In the genomic region with DNA sequence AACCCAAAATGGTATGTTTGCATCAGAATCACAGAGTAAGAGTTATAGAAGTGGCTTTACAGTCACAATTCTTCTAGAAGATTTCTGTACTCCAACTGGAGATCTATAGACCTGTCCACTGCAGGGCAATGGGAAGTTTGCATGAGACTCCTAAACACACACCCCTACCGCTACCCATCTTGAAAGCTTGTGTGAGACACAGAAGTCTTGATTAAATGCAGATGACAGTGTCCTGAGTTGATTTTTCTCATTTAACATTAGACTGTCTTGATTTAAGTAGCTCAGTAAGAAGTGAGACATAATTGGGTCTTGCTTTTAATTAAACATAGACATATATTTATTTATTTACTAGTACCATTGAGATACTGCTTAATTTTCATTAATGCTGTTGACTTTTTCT, we compare ENCODE assay signal across 21 cellular contexts. TPM values are rescaled to one million over a fixed set of nuclear protein-coding genes. Genes with fewer than 3 reads are reported as not detected.
DNase-seq lines count a peak whose midpoint lies in the region; ATAC-seq and TF ChIP-seq lines count a peak whose summit lies in the region.
"Had no signal": no experiment of that assay in that cellular context is flagged by ENCODE, and none has a peak within 500 bp of the region (broad histone marks: within the 10 kb centered on the region; RNA-seq: fewer than 3 reads in every experiment).

No MANE protein-coding gene starts in this region.

- TF ChIP-seq POLR2A in upper lobe of left lung (IDR thresholded peaks at IDR 0.05): no peak

- no peak for TF ChIP-seq CTCF in CD8-positive, alpha-beta T cell (IDR thresholded peaks at IDR 0.05)
- TF ChIP-seq CTCF in upper lobe of left lung (IDR thresholded peaks at IDR 0.05): no peak

- H3K4me1 Mint-ChIP-seq in CD8-positive, alpha-beta T cell (ENCODE audit: low read depth): peaks cover 20% of the 10 kb centered on the region
- peaks cover 4% of the 10 kb centered on the region for H3K4me1 Mint-ChIP-seq in activated T-helper 17 cell treated with anti-CD3 and anti-CD28 coated beads, Interleukin-2, amount 50 U/mL, for 72 hours
- peaks cover 29% of the 10 kb centered on the region for H3K4me1 Mint-ChIP-seq in memory B cell

- ATAC-seq in CD8-positive, alpha-beta T cell: no peak
- no peak for ATAC-seq in activated T-helper 17 cell treated with anti-CD3 and anti-CD28 coated beads, Interleukin-2, amount 50 U/mL, for 72 hours (replicated peaks)
- ATAC-seq in memory B cell (ENCODE audit: low read depth) (no peak), upper lobe of left lung (ENCODE audit: low FRiP score in 2 of 2) (no peak), GM18868 (IDR thresholded peaks at IDR 0.05; ENCODE audit: unreplicated experiment) (no peak)
- ATAC-seq: activated CD8-positive, alpha-beta T cell treated with anti-CD3 and anti-CD28 coated beads, Interleukin-2, amount 10 ng/mL, durations not matched to agents 7 days and 5 days; psoas muscle had no signal

- peak overlapping the region; percentile 86 for H3K27ac Mint-ChIP-seq in CD8-positive, alpha-beta T cell
- H3K27ac Mint-ChIP-seq in activated T-helper 17 cell treated with anti-CD3 and anti-CD28 coated beads, Interleukin-2, amount 50 U/mL, for 72 hours: peak overlapping the region; percentile 31
- H3K27ac Mint-ChIP-seq in memory B cell: peak overlapping the region; percentile 88

- 93 to 100% methylated on average over 1 of the region's 1 CpG for WGBS in upper lobe of left lung, 2 donors

- no peaks in the 10 kb centered on the region for H3K9me3 ChIP-seq in CD8-positive, alpha-beta T cell (ENCODE audit: low read length)
- no peaks in the 10 kb centered on the region for H3K9me3 ChIP-seq in upper lobe of left lung
- H3K9me3 ChIP-seq: psoas muscle had no signal

- no peak for TF ChIP-seq EP300 in upper lobe of left lung (IDR thresholded peaks at IDR 0.05)

- H3K4me3 Mint-ChIP-seq in CD8-positive, alpha-beta T cell: no peak overlapping the region
- H3K4me3 Mint-ChIP-seq in activated T-helper 17 cell treated with anti-CD3 and anti-CD28 coated beads, Interleukin-2, amount 50 U/mL, for 72 hours: no peak overlapping the region
- no peak overlapping the region for H3K4me3 Mint-ChIP-seq in memory B cell
- H3K4me3 Mint-ChIP-seq: activated CD8-positive, alpha-beta T cell treated with anti-CD3 and anti-CD28 coated beads, Interleukin-2, amount 10 ng/mL, durations not matched to agents 7 days and 5 days had no signal

- no peaks in the 10 kb centered on the region for H3K27me3 ChIP-seq in CD8-positive, alpha-beta T cell (ENCODE audit: insufficient read depth, low read length)
- no peaks in the 10 kb centered on the region for H3K27me3 ChIP-seq in upper lobe of left lung

- intact Hi-C loops in CD8-positive, alpha-beta T cell (cut with DNase I, micrococcal nuclease): no loop called here

- CTCF ChIA-PET in CD8-positive, alpha-beta T cell (lab: Charles Lee): no interaction called here

- H3K9me3 Mint-ChIP-seq in CD8-positive, alpha-beta T cell: no peaks in the 10 kb centered on the region
- H3K9me3 Mint-ChIP-seq in activated T-helper 17 cell treated with anti-CD3 and anti-CD28 coated beads, Interleukin-2, amount 50 U/mL, for 72 hours: no peaks in the 10 kb centered on the region
- H3K9me3 Mint-ChIP-seq in memory B cell: no peaks in the 10 kb centered on the region

- H3K4me1 ChIP-seq in CD8-positive, alpha-beta T cell (ENCODE audit: insufficient read depth, low read length): peaks cover 9% of the 10 kb centered on the region
- peaks cover 5 to 23% (median 16%) of the 10 kb centered on the region in 4 donors for H3K4me1 ChIP-seq in upper lobe of left lung
- H3K4me1 ChIP-seq: psoas muscle had no signal

- H3K4me3 ChIP-seq in CD8-positive, alpha-beta T cell (ENCODE audit: low read depth, low read length): no peak overlapping the region
- H3K4me3 ChIP-seq in upper lobe of left lung: no peak overlapping the region
- H3K4me3 ChIP-seq: PC-9, psoas muscle had no signal

- peak; percentile 9 for DNase-seq in AG08395 (ENCODE audit: low spot score)
- DNase-seq in CD8-positive, alpha-beta T cell: no peak
- DNase-seq in memory B cell (ENCODE audit: low spot score in 2 of 2): no peak
- DNase-seq in upper lobe of left lung: no peak
- DNase-seq in SW 1271 (lab: John Stamatoyannopoulos, UW): no peak
- DNase-seq in NCI-H187 treated with DMSO at 0.1 percent for 48 hours (lab: John Stamatoyannopoulos, UW): no peak
- DNase-seq: activated CD4-positive, alpha-beta T cell treated with anti-CD3 and anti-CD28 coated beads for 1 hour; activated CD8-positive, alpha-beta T cell treated with anti-CD3 and anti-CD28 coated beads, Interleukin-2, amount 10 ng/mL, durations not matched to agents 7 days and 5 days; activated naive CD4-positive, alpha-beta T cell; head of caudate nucleus; KG1; mammary epithelial cell; NCI-H1436; NCI-H524; NK-92 treated with Interleukin-12 subunit alpha and Interleukin-12 subunit beta, amount 100 ng/mL, for 24 hours; psoas muscle; SHP77 had no signal

- POLR2A ChIA-PET in CD8-positive, alpha-beta T cell (lab: Charles Lee): interaction anchor here (0.6 kb wide), 1 partner anchor 28 kb away, joined by 3 read pairs; no protein-coding TSS in a partner anchor

- peaks cover 4% of the 10 kb centered on the region for H3K36me3 ChIP-seq in CD8-positive, alpha-beta T cell (ENCODE audit: insufficient read depth, low read length)
- peaks cover 0 to 7% (median 0%) of the 10 kb centered on the region in 4 donors for H3K36me3 ChIP-seq in upper lobe of left lung

- no peaks in the 10 kb centered on the region for H3K27me3 Mint-ChIP-seq in CD8-positive, alpha-beta T cell (ENCODE audit: low read depth)
- no peaks in the 10 kb centered on the region for H3K27me3 Mint-ChIP-seq in activated T-helper 17 cell treated with anti-CD3 and anti-CD28 coated beads, Interleukin-2, amount 50 U/mL, for 72 hours
- H3K27me3 Mint-ChIP-seq in memory B cell: no peaks in the 10 kb centered on the region

- peaks cover 69% of the 10 kb centered on the region for H3K36me3 Mint-ChIP-seq in CD8-positive, alpha-beta T cell
- H3K36me3 Mint-ChIP-seq in activated T-helper 17 cell treated with anti-CD3 and anti-CD28 coated beads, Interleukin-2, amount 50 U/mL, for 72 hours (ENCODE audit: low read depth): peaks cover 83% of the 10 kb centered on the region
- peaks cover 18% of the 10 kb centered on the region for H3K36me3 Mint-ChIP-seq in memory B cell

- no peak overlapping the region for H3K27ac ChIP-seq in CD8-positive, alpha-beta T cell (ENCODE audit: low read depth, low read length)
- peak overlapping the region in 1 of 4 donors; percentile 42 for H3K27ac ChIP-seq in upper lobe of left lung
- H3K27ac ChIP-seq: C4-2B, PC-9, psoas muscle had no signal

RNA-seq across cellular contexts. Expression of a gene that starts 54.4 kb away (rescaled TPM):
- total RNA-seq in CD8-positive, alpha-beta T cell: 100 to 1,000 TPM; 118 to 125 TPM
- 100 to 1,000 TPM; 139 to 197 TPM for total RNA-seq in activated T-helper 17 cell treated with anti-CD3 and anti-CD28 coated beads, Interleukin-2, amount 50 U/mL, for 72 hours
- 100 to 1,000 TPM in 4 of 6 donors, 10 to 100 TPM in 2; 79.6 to 352 (median 229) TPM for total RNA-seq in upper lobe of left lung

Comparison
In these comparisons a context has a peak if more than half of its experiments do, and no peak if none do; other contexts are left out.
1. H3K27ac Mint-ChIP-seq: peak in every context shown above with its lines; median percentile 88 in memory B cell; 86 in CD8-positive, alpha-beta T cell; 31 in activated T-helper 17 cell treated with anti-CD3 and anti-CD28 coated beads, Interleukin-2, amount 50 U/mL, for 72 hours.